Comparison of ENCODE assay signal across 23 cellular contexts in the genomic region with DNA sequence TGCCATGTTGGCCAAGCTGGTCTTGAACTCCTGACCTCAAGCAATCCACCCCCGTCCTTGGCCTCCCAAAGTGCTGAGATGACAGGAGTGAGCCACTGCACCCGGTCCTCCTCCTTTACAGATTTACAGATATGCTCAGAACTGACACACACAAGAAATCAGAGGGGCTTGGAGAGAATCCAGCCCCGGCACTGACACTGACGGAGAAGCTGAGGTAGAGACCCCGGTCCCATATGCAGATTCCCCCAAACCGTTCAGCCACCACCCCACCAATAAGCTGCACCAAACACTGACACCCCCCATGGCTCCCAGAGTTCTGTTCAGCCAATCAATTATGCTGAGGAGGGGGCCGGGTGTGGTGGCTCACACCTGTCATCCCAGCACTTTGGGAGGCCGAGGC. TPM values are rescaled to one million over a fixed set of nuclear protein-coding genes. Genes with fewer than 3 reads are reported as not detected.
"Had no signal": no experiment of that assay in that cellular context is flagged by ENCODE, and none has a peak within 500 bp of the region (broad histone marks: within the 10 kb centered on the region; RNA-seq: fewer than 3 reads in every experiment).

No MANE protein-coding gene starts in this region.

- H3K27me3 ChIP-seq: SJCRH30 had no signal

- ATAC-seq: Panc1, PC-3, Right ventricle myocardium inferior, SK-N-SH treated with all-trans-retinoic acid at 6 μM for 48 hours had no signal

- H3K36me3 ChIP-seq: SJCRH30 had no signal

- DNase-seq: Kasumi-1; KG1; MM.1S; NCI-H1092 treated with DMSO at 0.1 percent for 48 hours; NCI-H1436; NCI-H187; NCI-H2029; NCI-H2081 treated with DMSO at 0.1 percent for 48 hours; NCI-H2171; NCI-H226; NCI-H446; NCI-H510A; NCI-H524 treated with DMSO at 0.1 percent for 48 hours; NCI-H69; NCI-H774; NK-92 treated with Interleukin-12 subunit alpha and Interleukin-12 subunit beta, amount 100 ng/mL, for 24 hours; PC-3; SHP77 treated with DMSO at 0.1 percent for 48 hours; SJCRH30 had no signal

- H3K27ac ChIP-seq: SJCRH30 had no signal

- H3K4me3 ChIP-seq: SJCRH30 had no signal

RNA-seq across cellular contexts. Expression of a gene that starts 47.9 kb away (rescaled TPM):
- total RNA-seq: HT-29 had no signal
